In genomic region chr20:61184194-61184593, GRCh38 we compare ENCODE assay signal across 1 cellular context.
TF ChIP-seq lines count a peak whose summit lies in the region.

No MANE protein-coding gene starts in this region.

TF ChIP-seq in H1, 55 proteins besides CTCF, POLR2A, EP300 and RAD21 (continued from another document):
- TF ChIP-seq CHD7 (IDR thresholded peaks at IDR 0.05; ENCODE audit: insufficient replicate concordance, low read length) (no peak), BACH1 (IDR thresholded peaks at IDR 0.05; ENCODE audit: low read length) (no peak), SIN3A (conservative IDR thresholded peaks at IDR 0.05 in 1 of 2, IDR thresholded peaks at IDR 0.05 in 1 of 2; ENCODE audit: low read depth in 1 of 2, low read length in 2 of 2) (no peak), E2F6 (IDR thresholded peaks at IDR 0.05) (no peak), BCL11A (IDR thresholded peaks at IDR 0.05; ENCODE audit: low read depth in 2 of 2, low read length in 2 of 2) (no peak), ZNF274 (IDR thresholded peaks at IDR 0.05; ENCODE audit: borderline replicate concordance, extremely low read depth, low read length) (no peak), HDAC6 (IDR thresholded peaks at IDR 0.05; ENCODE audit: low read depth, low read length) (no peak)
